ENCODE assay signal across 8 cellular contexts in the genomic region with DNA sequence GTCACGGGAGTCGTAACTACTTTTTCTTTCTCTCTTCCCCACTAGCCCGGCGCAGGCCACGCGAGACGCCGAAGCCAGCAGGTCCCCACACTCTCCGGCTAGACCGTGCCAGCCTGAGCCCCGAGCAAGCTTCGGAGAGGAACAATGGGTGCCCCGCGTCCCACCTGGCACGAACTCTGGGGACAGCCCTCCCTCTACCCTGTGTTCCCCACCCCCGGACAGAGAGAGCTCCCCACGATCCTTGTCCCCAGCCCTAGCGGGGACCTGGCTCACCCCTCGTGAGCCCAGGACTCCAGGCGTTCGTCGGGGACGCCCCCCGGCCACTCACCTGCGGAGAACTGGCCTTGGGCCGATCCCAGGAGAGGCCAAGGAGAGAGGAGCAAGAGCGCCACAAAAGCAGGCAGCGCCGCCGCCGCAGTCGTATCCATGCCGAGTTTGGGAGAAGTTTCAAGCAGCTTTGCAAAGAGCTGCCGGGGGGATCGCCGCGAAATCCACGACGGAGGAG. TPM values are rescaled to one million over a fixed set of nuclear protein-coding genes. Genes with fewer than 3 reads are reported as not detected.
DNase-seq lines count a peak whose midpoint lies in the region; ATAC-seq and TF ChIP-seq lines count a peak whose summit lies in the region.

No MANE protein-coding gene starts in this region.

- no peak for TF ChIP-seq RAD21 in neural cell (conservative IDR thresholded peaks at IDR 0.05)

- H3K4me3 ChIP-seq in fibroblast of mammary gland (ENCODE audit: control insufficient read depth, low read depth, low read length) (peak overlapping the region; percentile 88), neural cell (ENCODE audit: low read length) (peak overlapping the region; percentile 78), thoracic aorta (peak overlapping the region; percentile 88)

- no peaks in the 10 kb centered on the region for H4K20me1 ChIP-seq in neural cell (ENCODE audit: insufficient read depth)

- peak overlapping the region; percentile 85 for H3K4me2 ChIP-seq in neural cell (ENCODE audit: low read length)

- peak overlapping the region; percentile 53 for H2AFZ ChIP-seq in neural cell (ENCODE audit: low read depth, low read length)

- H3K9me2 ChIP-seq in neural cell (ENCODE audit: insufficient read depth, low read length) = no peaks in the 10 kb centered on the region

- H3K36me3 ChIP-seq in ES-I3 (ENCODE audit: insufficient read depth, low read length) = no peaks in the 10 kb centered on the region
- H3K36me3 ChIP-seq in neural cell (ENCODE audit: insufficient read depth, low read length) = no peaks in the 10 kb centered on the region
- no peaks in the 10 kb centered on the region for H3K36me3 ChIP-seq in thoracic aorta

- ATAC-seq in GM21825 (IDR thresholded peaks at IDR 0.05; ENCODE audit: unreplicated experiment) = peak; percentile 16
- peak; percentile 18 for ATAC-seq in thoracic aorta (ENCODE audit: insufficient number of reproducible peaks, low FRiP score, low read depth)

- peak overlapping the region; percentile 98 for H3K9ac ChIP-seq in ES-I3 (ENCODE audit: low read depth, low read length)
- peak overlapping the region; percentile 86 for H3K9ac ChIP-seq in neural cell (ENCODE audit: low read length)

- H3F3A ChIP-seq in neural cell (ENCODE audit: insufficient read depth, low read length, poor library complexity, severe bottlenecking) = no peaks in the 10 kb centered on the region

- DNase-seq in NCI-H1105 treated with DMSO at 0.1 percent for 48 hours (lab: John Stamatoyannopoulos, UW) = peak; percentile 83
- peak; percentile 61 for DNase-seq in activated T-cell treated with anti-CD3 and anti-CD28 coated beads, Interleukin-2, amount 50 U/mL, for 1 hour
- DNase-seq in fibroblast of mammary gland (ENCODE audit: low read depth) = no peak
- peak; percentile 4 for DNase-seq in thoracic aorta (ENCODE audit: low spot score)
- DNase-seq in NCI-H2029 (lab: John Stamatoyannopoulos, UW) = no peak

- H3K9me3 ChIP-seq in ES-I3 (ENCODE audit: control insufficient read depth, insufficient read depth, low read length) (no peaks in the 10 kb centered on the region), neural cell (ENCODE audit: low read length) (no peaks in the 10 kb centered on the region), thoracic aorta (no peaks in the 10 kb centered on the region)

- peaks cover 32% of the 10 kb centered on the region for H3K79me2 ChIP-seq in neural cell (replicated peaks; ENCODE audit: insufficient read depth, low read length)

- TF ChIP-seq EP300 in neural cell (conservative IDR thresholded peaks at IDR 0.05; ENCODE audit: poor library complexity, severe bottlenecking) = no peak

- peaks cover 8% of the 10 kb centered on the region; the same call in 1 of the 2 replicates for H3K4me1 ChIP-seq in ES-I3 (ENCODE audit: insufficient read depth, low read length)
- H3K4me1 ChIP-seq in thoracic aorta (ENCODE audit: control insufficient read depth in 1 of 2, low read depth in 2 of 2) = peaks cover 11 to 46% of the 10 kb centered on the region in 2 donors

- H3K27me3 ChIP-seq in neural cell (ENCODE audit: insufficient read depth, low read depth, low read length) (peaks cover 20% of the 10 kb centered on the region), thoracic aorta (replicated peaks; ENCODE audit: insufficient read depth) (no peaks in the 10 kb centered on the region)

- H3K27ac ChIP-seq in neural cell (ENCODE audit: low read length) = peak overlapping the region; percentile 29
- peak overlapping the region; percentile 92 to 95 for H3K27ac ChIP-seq in thoracic aorta

- no peak for TF ChIP-seq CTCF in fibroblast of mammary gland (conservative IDR thresholded peaks at IDR 0.05; ENCODE audit: control insufficient read depth, insufficient read depth, low read depth, low read length)
- no peak for TF ChIP-seq CTCF in neural cell (IDR thresholded peaks at IDR 0.05; ENCODE audit: poor library complexity, severe bottlenecking)
- no peak for TF ChIP-seq CTCF in thoracic aorta (IDR thresholded peaks at IDR 0.05)

TF ChIP-seq in neural cell, 6 proteins besides CTCF, POLR2A, EP300 and RAD21:
- no peak for TF ChIP-seq TAF1 (IDR thresholded peaks at IDR 0.05; ENCODE audit: low read depth)
- no peak for TF ChIP-seq MXI1 (conservative IDR thresholded peaks at IDR 0.05; ENCODE audit: poor library complexity, severe bottlenecking)
- TF ChIP-seq, protein P1, sequence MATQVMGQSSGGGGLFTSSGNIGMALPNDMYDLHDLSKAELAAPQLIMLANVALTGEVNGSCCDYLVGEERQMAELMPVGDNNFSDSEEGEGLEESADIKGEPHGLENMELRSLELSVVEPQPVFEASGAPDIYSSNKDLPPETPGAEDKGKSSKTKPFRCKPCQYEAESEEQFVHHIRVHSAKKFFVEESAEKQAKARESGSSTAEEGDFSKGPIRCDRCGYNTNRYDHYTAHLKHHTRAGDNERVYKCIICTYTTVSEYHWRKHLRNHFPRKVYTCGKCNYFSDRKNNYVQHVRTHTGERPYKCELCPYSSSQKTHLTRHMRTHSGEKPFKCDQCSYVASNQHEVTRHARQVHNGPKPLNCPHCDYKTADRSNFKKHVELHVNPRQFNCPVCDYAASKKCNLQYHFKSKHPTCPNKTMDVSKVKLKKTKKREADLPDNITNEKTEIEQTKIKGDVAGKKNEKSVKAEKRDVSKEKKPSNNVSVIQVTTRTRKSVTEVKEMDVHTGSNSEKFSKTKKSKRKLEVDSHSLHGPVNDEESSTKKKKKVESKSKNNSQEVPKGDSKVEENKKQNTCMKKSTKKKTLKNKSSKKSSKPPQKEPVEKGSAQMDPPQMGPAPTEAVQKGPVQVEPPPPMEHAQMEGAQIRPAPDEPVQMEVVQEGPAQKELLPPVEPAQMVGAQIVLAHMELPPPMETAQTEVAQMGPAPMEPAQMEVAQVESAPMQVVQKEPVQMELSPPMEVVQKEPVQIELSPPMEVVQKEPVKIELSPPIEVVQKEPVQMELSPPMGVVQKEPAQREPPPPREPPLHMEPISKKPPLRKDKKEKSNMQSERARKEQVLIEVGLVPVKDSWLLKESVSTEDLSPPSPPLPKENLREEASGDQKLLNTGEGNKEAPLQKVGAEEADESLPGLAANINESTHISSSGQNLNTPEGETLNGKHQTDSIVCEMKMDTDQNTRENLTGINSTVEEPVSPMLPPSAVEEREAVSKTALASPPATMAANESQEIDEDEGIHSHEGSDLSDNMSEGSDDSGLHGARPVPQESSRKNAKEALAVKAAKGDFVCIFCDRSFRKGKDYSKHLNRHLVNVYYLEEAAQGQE (IDR thresholded peaks at IDR 0.05; ENCODE audit: borderline replicate concordance) = no peak
- no peak for TF ChIP-seq POLR2AphosphoS5 (IDR thresholded peaks at IDR 0.05)

RNA-seq across cellular contexts. Expression of gene PTPRK, which starts 0.4 kb away (rescaled TPM):
- polyA plus RNA-seq in neural cell = 10.4 and 14.9 TPM in 2 replicates
- polyA minus RNA-seq in neural cell = 47.0 and 49.2 TPM in 2 replicates
- 10 to 100 TPM; 33.7 to 36.0 TPM for total RNA-seq in thoracic aorta

Comparison
In these comparisons a context has a peak if more than half of its experiments do, and no peak if none do; other contexts are left out.
1. DNase-seq: peak in NCI-H1105 treated with DMSO at 0.1 percent for 48 hours (single experiment), activated T-cell treated with anti-CD3 and anti-CD28 coated beads, Interleukin-2, amount 50 U/mL, for 1 hour (single experiment) and thoracic aorta (single experiment); none in fibroblast of mammary gland (single experiment) and NCI-H2029 (single experiment).
2. Peak in every context shown above with its lines, with median percentiles within 50 percentile points of each other: H3K4me3 ChIP-seq.